In the genomic region with DNA sequence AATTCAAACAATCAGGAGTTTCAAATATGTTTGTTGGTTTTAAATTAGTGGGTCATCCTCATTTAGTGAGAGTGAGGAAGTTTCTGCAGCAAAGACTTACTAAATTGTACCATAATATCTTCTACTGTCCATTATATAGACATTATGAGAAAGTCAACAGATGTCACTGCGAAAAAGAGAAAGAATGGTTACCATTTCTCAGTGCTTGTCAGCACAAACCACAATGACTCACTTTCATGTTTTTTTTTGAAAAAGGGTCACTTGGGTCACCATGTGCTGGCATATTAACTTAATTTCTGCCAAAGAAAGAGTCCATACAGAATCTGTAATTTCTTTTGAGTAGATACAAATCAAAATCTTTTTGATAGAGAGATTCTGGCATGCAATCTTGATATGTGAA, we compare ENCODE assay signal across 15 cellular contexts.
DNase-seq lines count a peak whose midpoint lies in the region; ATAC-seq and TF ChIP-seq lines count a peak whose summit lies in the region.
"Had no signal": no experiment of that assay in that cellular context is flagged by ENCODE, and none has a peak within 500 bp of the region (broad histone marks: within the 10 kb centered on the region; RNA-seq: fewer than 3 reads in every experiment).

No MANE protein-coding gene starts in this region.

- H3K27ac ChIP-seq in osteoblast (ENCODE audit: low read depth, low read length) (no peak overlapping the region), dorsolateral prefrontal cortex (no peak overlapping the region), esophagus muscularis mucosa (replicated peaks in 1 of 4) (no peak overlapping the region)
- H3K27ac ChIP-seq: C4-2B, tibial artery had no signal

- no peak for TF ChIP-seq CTCF in NB4 (IDR thresholded peaks at IDR 0.05; ENCODE audit: low read depth, low read length)
- no peak for TF ChIP-seq CTCF in osteoblast (IDR thresholded peaks at IDR 0.05; ENCODE audit: extremely low read depth, low read depth, low read length)
- TF ChIP-seq CTCF in dorsolateral prefrontal cortex (IDR thresholded peaks at IDR 0.05 in 54 of 56, conservative IDR thresholded peaks at IDR 0.05 in 2 of 56; ENCODE audit: low read depth in 1 of 56, partially characterized antibody in 56 of 56), result no peak
- TF ChIP-seq CTCF in esophagus muscularis mucosa (IDR thresholded peaks at IDR 0.05), result no peak

- no peak for TF ChIP-seq POLR2A in NB4 (IDR thresholded peaks at IDR 0.05; ENCODE audit: extremely low read depth, insufficient read length)
- no peak for TF ChIP-seq POLR2A in esophagus muscularis mucosa (IDR thresholded peaks at IDR 0.05; ENCODE audit: low read depth)

- peak; percentile 8 for DNase-seq in NB4 (ENCODE audit: low read depth)
- DNase-seq in iris pigment epithelial cell (ENCODE audit: low read depth), result peak; percentile 30
- DNase-seq in osteoblast (ENCODE audit: insufficient read length, low spot score, missing footprints), result no peak
- no peak for DNase-seq in islet precursor cell
- DNase-seq in dorsolateral prefrontal cortex, result no peak
- no peak for DNase-seq in esophagus muscularis mucosa (ENCODE audit: extremely low spot score)
- DNase-seq: activated CD4-positive, alpha-beta memory T cell treated with anti-CD3 and anti-CD28 coated beads for 36 hours; effector CD8-positive, alpha-beta T cell; retina; T-cell; tibial artery had no signal

- intact Hi-C loops in dorsolateral prefrontal cortex (cut with DNase I), result no loop called here
- intact Hi-C loops in esophagus muscularis mucosa (cut with DNase I), result no loop called here

- H3K79me2 ChIP-seq in osteoblast (ENCODE audit: insufficient read depth, low read length), result no peaks in the 10 kb centered on the region

- TF ChIP-seq EP300 in esophagus muscularis mucosa (IDR thresholded peaks at IDR 0.05), result no peak

- H3K4me2 ChIP-seq in osteoblast (ENCODE audit: insufficient read depth, low read length), result no peak overlapping the region

- H3K4me1 ChIP-seq in osteoblast (ENCODE audit: insufficient read depth, low read length) (no peaks in the 10 kb centered on the region), esophagus muscularis mucosa (no peaks in the 10 kb centered on the region)
- H3K4me1 ChIP-seq: tibial artery had no signal

- H3K27me3 ChIP-seq in osteoblast (ENCODE audit: insufficient read depth, low read length), result no peaks in the 10 kb centered on the region
- H3K27me3 ChIP-seq in dorsolateral prefrontal cortex, result no peaks in the 10 kb centered on the region
- H3K27me3 ChIP-seq in esophagus muscularis mucosa, result no peaks in the 10 kb centered on the region
- H3K27me3 ChIP-seq: tibial artery had no signal

- H4K20me1 ChIP-seq in osteoblast (ENCODE audit: insufficient read depth, low read length), result no peaks in the 10 kb centered on the region

- H3K4me3 ChIP-seq in NB4 (ENCODE audit: low read depth, low read length), result no peak overlapping the region
- H3K4me3 ChIP-seq in osteoblast (ENCODE audit: insufficient read depth, low read length), result no peak overlapping the region
- no peak overlapping the region for H3K4me3 ChIP-seq in dorsolateral prefrontal cortex
- no peak overlapping the region for H3K4me3 ChIP-seq in esophagus muscularis mucosa
- H3K4me3 ChIP-seq: tibial artery had no signal

- H2AFZ ChIP-seq in osteoblast (ENCODE audit: low read length), result no peak overlapping the region

- WGBS in esophagus muscularis mucosa, result 91% methylated on average over 1 of the region's 1 CpG

- H3K9me3 ChIP-seq in osteoblast (ENCODE audit: low read depth, low read length) (peaks cover 5% of the 10 kb centered on the region), esophagus muscularis mucosa (no peaks in the 10 kb centered on the region)
- H3K9me3 ChIP-seq: tibial artery had no signal

- H3K36me3 ChIP-seq in osteoblast (ENCODE audit: insufficient read depth, low read length) (no peaks in the 10 kb centered on the region), esophagus muscularis mucosa (no peaks in the 10 kb centered on the region)
- H3K36me3 ChIP-seq: tibial artery had no signal

- ATAC-seq in GM18858 (IDR thresholded peaks at IDR 0.05; ENCODE audit: unreplicated experiment) (peak; percentile 48), HG02798 (IDR thresholded peaks at IDR 0.05; ENCODE audit: poor library complexity, unreplicated experiment) (peak; percentile 64)
- ATAC-seq: activated naive CD4-positive, alpha-beta T cell treated with anti-CD3 and anti-CD28 coated beads, Interleukin-2, amount 50 U/mL, for 72 hours; T-cell had no signal

Comparison
In these comparisons a context has a peak if more than half of its experiments do, and no peak if none do; other contexts are left out.
1. DNase-seq: peak in NB4 (single experiment) and iris pigment epithelial cell (single experiment); none in osteoblast (single experiment), islet precursor cell (single experiment), dorsolateral prefrontal cortex (0 of 10) and esophagus muscularis mucosa (single experiment).